8 cellular contexts compared by ENCODE assay signal in genomic region chr9:120935383-120935857, GRCh38. TPM values are rescaled to one million over a fixed set of nuclear protein-coding genes. Genes with fewer than 3 reads are reported as not detected.
DNase-seq lines count a peak whose midpoint lies in the region; ATAC-seq and TF ChIP-seq lines count a peak whose summit lies in the region.

No MANE protein-coding gene starts in this region.

- H3K9me3 ChIP-seq in AG04450 (ENCODE audit: control insufficient read depth, insufficient read depth, low read length), result no peaks in the 10 kb centered on the region
- no peaks in the 10 kb centered on the region for H3K9me3 ChIP-seq in ovary

- H3K27ac Mint-ChIP-seq in activated naive CD4-positive, alpha-beta T cell treated with anti-CD3 and anti-CD28 coated beads, Interleukin-2, amount 50 U/mL, for 72 hours, result peak overlapping the region; percentile 85 to 86

- CTCF ChIA-PET in AG04450 (lab: Charles Lee), result interaction anchor here (0.6 to 3.0 kb wide), 6 partner anchors 8 to 310 kb away, joined by 3 to 22 read pairs (median 7); no protein-coding TSS in a partner anchor

- no peaks in the 10 kb centered on the region for H3K27me3 ChIP-seq in AG04450 (ENCODE audit: control insufficient read depth, insufficient read depth, low read length)
- no peaks in the 10 kb centered on the region for H3K27me3 ChIP-seq in ovary

- H3K9me3 Mint-ChIP-seq in activated naive CD4-positive, alpha-beta T cell treated with anti-CD3 and anti-CD28 coated beads, Interleukin-2, amount 50 U/mL, for 72 hours, result no peaks in the 10 kb centered on the region

- WGBS in ovary, 3 donors, result 0 to 4% (median 2%) methylated on average over 4 of the region's 4 CpGs

- DNase-seq in AG04450 (ENCODE audit: low read depth, low spot score) (peak; percentile 80), NCI-H345 (lab: John Stamatoyannopoulos, UW) (peak; percentile 96), germinal center (ENCODE audit: low spot score) (peak; percentile 50), ovary (peak; percentile 95 to 98 (median 96)), 8988T (no peak)
- no peak for DNase-seq in activated naive CD4-positive, alpha-beta T cell treated with anti-CD3 and anti-CD28 coated beads, Interleukin-2, amount 50 U/mL, for 72 hours (ENCODE audit: low spot score in 2 of 2)
- no peak for DNase-seq in NK-92 treated with Interleukin-12 subunit alpha and Interleukin-12 subunit beta, amount 100 ng/mL, for 24 hours (lab: John Stamatoyannopoulos, UW)

- POLR2A ChIA-PET in AG04450 (lab: Yijun Ruan, JAX), result interaction anchor here (1.0 kb wide), 1 partner anchor 49 kb away, joined by 4 read pairs; no protein-coding TSS in a partner anchor

- peaks cover 38% of the 10 kb centered on the region for H3K4me1 ChIP-seq in ovary (ENCODE audit: insufficient read depth)

- no peak for ATAC-seq in activated naive CD4-positive, alpha-beta T cell treated with anti-CD3 and anti-CD28 coated beads, Interleukin-2, amount 50 U/mL, for 72 hours

- H3K4me3 ChIP-seq in AG04450 (ENCODE audit: low read depth, low read length) (no peak overlapping the region), ovary (no peak overlapping the region)

- TF ChIP-seq CTCF in AG04450 (IDR thresholded peaks at IDR 0.05; ENCODE audit: low read depth, low read length), result no peak
- no peak for TF ChIP-seq CTCF in ovary (IDR thresholded peaks at IDR 0.05)

- H3K27ac ChIP-seq in AG04450 (ENCODE audit: low read depth, low read length), result peak overlapping the region; percentile 97
- peak overlapping the region; percentile 31 to 80 for H3K27ac ChIP-seq in ovary

- H3K36me3 ChIP-seq in ovary, result no peaks in the 10 kb centered on the region

- intact Hi-C loops in ovary (cut with DNase I), result loop anchor here in 1 of 4 donors (10.0 kb wide), 1 partner anchor 61 kb away; the partner anchor contains the start of gene PHF19

- peak; percentile 23 for TF ChIP-seq POLR2A in GM19099 (IDR thresholded peaks at IDR 0.05; ENCODE audit: extremely low read depth, insufficient read length, low read depth)
- TF ChIP-seq POLR2A in ovary (IDR thresholded peaks at IDR 0.05), result no peak

- no peak for TF ChIP-seq EP300 in ovary (IDR thresholded peaks at IDR 0.05)

- peaks cover 0 to 7% of the 10 kb centered on the region in 2 donors for H3K36me3 Mint-ChIP-seq in activated naive CD4-positive, alpha-beta T cell treated with anti-CD3 and anti-CD28 coated beads, Interleukin-2, amount 50 U/mL, for 72 hours

RNA-seq across cellular contexts. Expression of gene TRAF1, which starts 8.8 kb away (rescaled TPM):
- polyA plus RNA-seq in AG04450 (2011; rRNA removed) (3.7 and 4.0 TPM in 2 replicates), ovary (1 to 10 TPM; 4.4 to 6.2 TPM)
- polyA minus RNA-seq in AG04450 (2011; rRNA and poly(A)+ RNA removed), result 5.7 and 7.6 TPM in 2 replicates
- total RNA-seq in activated naive CD4-positive, alpha-beta T cell treated with anti-CD3 and anti-CD28 coated beads, Interleukin-2, amount 50 U/mL, for 72 hours, result 100 to 1,000 TPM in 1 of 2 donors, 10 to 100 TPM in 1; 99.5 to 100 TPM
- total RNA-seq in ovary, result 1 to 10 TPM; 4.1 to 9.4 (median 5.5) TPM

RNA-seq across cellular contexts. Expression of gene PHF19, which starts 58.4 kb away (rescaled TPM):
- polyA plus RNA-seq in AG04450 (2011; rRNA removed), result 20.4 and 30.5 TPM in 2 replicates
- polyA minus RNA-seq in AG04450 (2011; rRNA and poly(A)+ RNA removed), result 37.0 and 56.0 TPM in 2 replicates
- total RNA-seq in activated naive CD4-positive, alpha-beta T cell treated with anti-CD3 and anti-CD28 coated beads, Interleukin-2, amount 50 U/mL, for 72 hours, result 100 to 1,000 TPM; 305 to 312 TPM
- 10 to 100 TPM; 16.8 to 56.0 (median 42.8) TPM for total RNA-seq in ovary
- 10 to 100 TPM; 24.1 to 26.6 TPM for polyA plus RNA-seq in ovary

Comparison
In these comparisons a context has a peak if more than half of its experiments do, and no peak if none do; other contexts are left out.
1. DNase-seq: peak in AG04450 (single experiment), NCI-H345 (single experiment), germinal center (single experiment) and ovary (5 of 5); none in activated naive CD4-positive, alpha-beta T cell treated with anti-CD3 and anti-CD28 coated beads, Interleukin-2, amount 50 U/mL, for 72 hours (0 of 2), 8988T (single experiment) and NK-92 treated with Interleukin-12 subunit alpha and Interleukin-12 subunit beta, amount 100 ng/mL, for 24 hours (single experiment).
2. RNA of gene TRAF1, which starts 8.8 kb away (total RNA-seq): 99.5 to 100 TPM in activated naive CD4-positive, alpha-beta T cell treated with anti-CD3 and anti-CD28 coated beads, Interleukin-2, amount 50 U/mL, for 72 hours; 4.1 to 9.4 TPM in ovary; every median in the first group is over 4 times any median in the second.
3. RNA of gene PHF19, which starts 58.4 kb away (total RNA-seq): 305 to 312 TPM in activated naive CD4-positive, alpha-beta T cell treated with anti-CD3 and anti-CD28 coated beads, Interleukin-2, amount 50 U/mL, for 72 hours; 16.8 to 56.0 TPM in ovary; every median in the first group is over 4 times any median in the second.